13 cellular contexts compared by ENCODE assay signal in the genomic region with DNA sequence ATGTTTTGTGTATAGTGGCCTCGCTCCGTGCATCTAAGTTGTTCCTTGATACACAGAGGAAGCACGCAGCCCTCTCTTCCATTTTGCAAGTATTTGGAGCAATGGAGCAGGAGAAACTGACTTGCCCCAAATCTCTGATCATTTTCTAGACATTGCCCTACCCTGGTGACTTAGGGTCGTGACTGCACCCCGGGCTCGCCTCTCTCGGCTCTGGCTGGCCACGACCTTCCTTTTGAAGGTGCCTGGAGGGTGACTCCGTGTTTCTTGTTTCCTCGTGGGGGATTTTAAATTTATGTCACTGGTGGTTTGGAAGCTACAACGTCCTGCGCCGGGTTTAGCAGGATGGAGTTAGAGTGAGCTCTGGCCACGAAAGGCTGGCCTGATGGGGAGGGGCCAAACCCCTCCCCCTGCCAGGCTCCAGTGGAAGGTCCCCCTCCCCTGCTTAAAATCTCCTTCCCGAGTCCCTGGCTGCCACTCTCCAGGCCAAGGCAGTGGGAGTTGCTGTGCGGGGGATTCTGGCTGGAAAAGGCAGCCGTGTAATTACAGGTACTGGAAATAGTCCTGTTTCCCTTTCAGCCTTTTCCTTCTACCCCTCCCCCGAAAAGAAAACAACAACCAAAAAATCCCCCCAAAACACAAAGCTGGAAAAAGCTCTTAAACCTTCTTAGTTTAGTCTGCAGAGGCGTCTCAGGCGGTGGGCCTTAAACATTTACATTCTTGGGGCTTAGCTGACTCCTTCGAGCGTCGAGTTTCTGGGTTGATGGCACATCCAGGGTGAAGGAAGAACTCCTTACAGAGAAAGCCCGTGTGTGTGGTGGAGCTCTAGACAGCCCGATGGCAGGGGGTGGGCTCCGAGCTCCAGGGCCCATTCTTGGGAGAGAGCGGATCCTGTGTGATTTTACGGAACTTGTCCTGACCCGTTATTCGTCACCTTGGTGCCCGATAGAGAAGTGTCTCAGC. TPM values are rescaled to one million over a fixed set of nuclear protein-coding genes. Genes with fewer than 3 reads are reported as not detected.
DNase-seq lines count a peak whose midpoint lies in the region; ATAC-seq, FAIRE-seq and TF ChIP-seq lines count a peak whose summit lies in the region.
"Had no signal": no experiment of that assay in that cellular context is flagged by ENCODE, and none has a peak within 500 bp of the region (broad histone marks: within the 10 kb centered on the region; RNA-seq: fewer than 3 reads in every experiment).

No MANE protein-coding gene starts in this region.

- H3K27me3 Mint-ChIP-seq in mesothelial cell of epicardium (ENCODE audit: low read depth), result no peaks in the 10 kb centered on the region
- H3K27me3 Mint-ChIP-seq in naive thymus-derived CD8-positive, alpha-beta T cell, result no peaks in the 10 kb centered on the region

- no peak for TF ChIP-seq RAD21 in H1 (IDR thresholded peaks at IDR 0.05 in 1 of 2, conservative IDR thresholded peaks at IDR 0.05 in 1 of 2; ENCODE audit: low read depth in 2 of 2, low read length in 2 of 2)

- intact Hi-C loops in uterus (cut with DNase I; ENCODE audit: low total_unique reads), result no loop called here

- H2BK15ac ChIP-seq in H1 (ENCODE audit: low read length), result no peak overlapping the region

- H4K20me1 ChIP-seq in H1 (replicated peaks in 1 of 2; ENCODE audit: control insufficient read depth in 1 of 2, insufficient read depth in 2 of 2, low read length in 2 of 2), result peaks cover 0 to 3% of the 10 kb centered on the region in 2 experiments

- H3K27me3 ChIP-seq in H1 (replicated peaks in 1 of 4; ENCODE audit: control insufficient read depth in 3 of 4, extremely low read depth in 1 of 4, insufficient read depth in 3 of 4, low read length in 3 of 4), result peaks cover 0 to 2% (median 0%) of the 10 kb centered on the region in 4 experiments; a peak in 1 of 7 replicates
- H3K27me3 ChIP-seq in uterus, result no peaks in the 10 kb centered on the region
- H3K27me3 ChIP-seq: body of pancreas, right lobe of liver had no signal

- H2BK5ac ChIP-seq in H1 (ENCODE audit: low read depth, low read length), result peak overlapping the region; percentile 48; the same call in 1 of the 2 replicates

- peak overlapping the region in 1 of 4 experiments; percentile 9; a peak in 1 of 8 replicates for H3K4me3 ChIP-seq in H1 (ENCODE audit: extremely low read depth in 1 of 4, insufficient read depth in 2 of 4, low read depth in 3 of 4, low read length in 4 of 4)
- peak overlapping the region in 1 of 2 donors; percentile 15 for H3K4me3 ChIP-seq in uterus
- H3K4me3 ChIP-seq: body of pancreas, right lobe of liver had no signal

- 0 out of 2 replicates have a peak overlapping the region, but pooled peaks have one; percentile 8 for H2AK5ac ChIP-seq in H1 (ENCODE audit: low read depth, low read length)

- no peak for TF ChIP-seq CTCF in H1 (IDR thresholded peaks at IDR 0.05; ENCODE audit: control extremely low read depth in 1 of 3, insufficient read depth in 1 of 3, low read depth in 1 of 3, low read length in 3 of 3)
- TF ChIP-seq CTCF in mesothelial cell of epicardium (IDR thresholded peaks at IDR 0.05; ENCODE audit: unreplicated experiment), result no peak
- no peak for TF ChIP-seq CTCF in uterus (IDR thresholded peaks at IDR 0.05)

- peaks cover 12 to 37% (median 26%) of the 10 kb centered on the region in 4 experiments for H3K4me1 ChIP-seq in H1 (replicated peaks in 1 of 4; ENCODE audit: control insufficient read depth in 3 of 4, insufficient read depth in 4 of 4, low read length in 3 of 4)
- H3K4me1 ChIP-seq in uterus, result peaks cover 0 to 39% of the 10 kb centered on the region in 2 donors
- H3K4me1 ChIP-seq: right lobe of liver had no signal

- no peak for ATAC-seq in naive thymus-derived CD8-positive, alpha-beta T cell
- ATAC-seq: body of pancreas, right lobe of liver had no signal

- whole genome bisulfite sequencing in H1 (ENCODE audit: extremely low coverage in 1 of 2, insufficient coverage in 1 of 2, insufficient read length in 1 of 2, insufficient replicate concordance in 2 of 2, low coverage in 1 of 2, low lambda C conversion rate in 2 of 2, missing lambda C conversion rate in 1 of 2), 2 experiments, result 76% methylated on average over 28 of the region's 31 CpGs; no CpG with 5 or more reads in 1 of the 2 experiments

- no peaks in the 10 kb centered on the region for H3K23me2 ChIP-seq in H1 (ENCODE audit: low read depth, low read length)

- CTCF ChIA-PET in H1 (lab: Charles Lee; ENCODE audit: partially characterized antibody), result interaction anchor here (0.6 to 3.3 kb wide), 11 partner anchors 15 to 1920 kb away, joined by 3 to 11 read pairs (median 3); no protein-coding TSS in a partner anchor

- H3K4me2 ChIP-seq in H1 (ENCODE audit: insufficient read depth in 1 of 2, low read depth in 2 of 2, low read length in 2 of 2), result peak overlapping the region; percentile 55 to 71

- peak overlapping the region; percentile 13 for H3K4me3 Mint-ChIP-seq in mesothelial cell of epicardium
- no peak overlapping the region for H3K4me3 Mint-ChIP-seq in naive thymus-derived CD8-positive, alpha-beta T cell

- peak overlapping the region; percentile 28; the same call in 1 of the 2 replicates for H2BK20ac ChIP-seq in H1 (ENCODE audit: low read length)

- H3K56ac ChIP-seq in H1 (replicated peaks; ENCODE audit: insufficient read length, low read depth, low read length), result no peak overlapping the region

- peak; percentile 52 for DNase-seq in DMS79 treated with DMSO at 0.1 percent for 48 hours (lab: John Stamatoyannopoulos, UW)
- DNase-seq in DMS79 (lab: John Stamatoyannopoulos, UW), result no peak
- no peak for DNase-seq in H1 (ENCODE audit: low read depth in 1 of 2, low spot score in 2 of 2)
- no peak for DNase-seq in mesothelial cell of epicardium (ENCODE audit: low spot score in 2 of 2, unreplicated experiment in 2 of 2)
- DNase-seq in uterus, result no peak
- no peak for DNase-seq in globus pallidus (ENCODE audit: low spot score)
- DNase-seq in naive thymus-derived CD8-positive, alpha-beta T cell, result no peak
- no peak for DNase-seq in NCI-H2029 treated with DMSO at 0.1 percent for 48 hours (lab: John Stamatoyannopoulos, UW)
- DNase-seq: activated CD4-positive, alpha-beta T cell treated with anti-CD3 and anti-CD28 coated beads, Interleukin-2, amount 50 U/mL, for 4 hours; body of pancreas; right lobe of liver; T-helper 2 cell had no signal

- H3K79me1 ChIP-seq in H1 (ENCODE audit: low read depth, low read length), result no peaks in the 10 kb centered on the region; the same call in 1 of the 2 replicates

- POLR2A ChIA-PET in H1 (lab: Charles Lee; ENCODE audit: partially characterized antibody), result interaction anchor here (0.8 to 2.2 kb wide), 5 partner anchors 8 to 35 kb away, joined by 3 to 8 read pairs (median 4); no protein-coding TSS in a partner anchor
- POLR2A ChIA-PET in naive thymus-derived CD8-positive, alpha-beta T cell (lab: Charles Lee), result interaction anchor here (0.7 kb wide), 2 partner anchors 10 to 419 kb away, joined by 3 to 8 read pairs; no protein-coding TSS in a partner anchor

- H3K79me2 ChIP-seq in H1 (ENCODE audit: control insufficient read depth in 1 of 2, insufficient read depth in 2 of 2, low read length in 2 of 2), result no peaks in the 10 kb centered on the region; a peak in 1 of 4 replicates

- H3K27ac Mint-ChIP-seq in mesothelial cell of epicardium, result peak overlapping the region; percentile 91
- H3K27ac Mint-ChIP-seq in naive thymus-derived CD8-positive, alpha-beta T cell, result peak overlapping the region in 1 of 10 donors; percentile 14

- H3K27ac ChIP-seq in H1 (ENCODE audit: low read depth, low read length) (no peak overlapping the region), uterus (peak overlapping the region; percentile 72 to 80)
- H3K27ac ChIP-seq: 22Rv1, body of pancreas, right lobe of liver had no signal

- H4K91ac ChIP-seq in H1 (replicated peaks; ENCODE audit: insufficient read length, low read length), result peak overlapping the region; percentile 6

- H3K4ac ChIP-seq in H1 (replicated peaks; ENCODE audit: insufficient read length, low read depth, low read length), result no peak overlapping the region

- peak overlapping the region; percentile 66; the same call in 1 of the 2 replicates for H3K18ac ChIP-seq in H1 (ENCODE audit: extremely low read depth, low read length)

- H2BK120ac ChIP-seq in H1 (replicated peaks; ENCODE audit: low read depth, low read length), result peak overlapping the region; percentile 40

- H4K8ac ChIP-seq in H1 (ENCODE audit: extremely low read depth, insufficient read depth, low read length), result peak overlapping the region; percentile 59; the same call in 1 of the 2 replicates

- H3K14ac ChIP-seq in H1 (ENCODE audit: insufficient read length), result no peak overlapping the region

- H3K23ac ChIP-seq in H1 (ENCODE audit: insufficient read length), result no peak overlapping the region

- H2AFZ ChIP-seq in H1 (ENCODE audit: low read length), result no peak overlapping the region

- H4K5ac ChIP-seq in H1 (ENCODE audit: insufficient read length, low read depth, low read length), result no peak overlapping the region

- TF ChIP-seq EP300 in H1 (IDR thresholded peaks at IDR 0.05; ENCODE audit: borderline replicate concordance in 1 of 2, low read depth in 2 of 2, low read length in 2 of 2), result no peak

- no peaks in the 10 kb centered on the region for H3K9me3 ChIP-seq in H1 (ENCODE audit: insufficient read depth in 2 of 2, low read depth in 1 of 2, low read length in 1 of 2)
- no peaks in the 10 kb centered on the region for H3K9me3 ChIP-seq in uterus
- H3K9me3 ChIP-seq: body of pancreas, right lobe of liver had no signal

- no peaks in the 10 kb centered on the region for H3K36me3 ChIP-seq in H1 (ENCODE audit: control insufficient read depth in 2 of 4, insufficient read depth in 4 of 4, low read length in 3 of 4)
- no peaks in the 10 kb centered on the region for H3K36me3 ChIP-seq in uterus
- H3K36me3 ChIP-seq: right lobe of liver had no signal

- H3K9me3 Mint-ChIP-seq in mesothelial cell of epicardium, result no peaks in the 10 kb centered on the region
- H3K9me3 Mint-ChIP-seq in naive thymus-derived CD8-positive, alpha-beta T cell, result no peaks in the 10 kb centered on the region

- FAIRE-seq in H1 (lab: Jason Lieb, UNC), result no peak

- H3K9ac ChIP-seq in H1 (replicated peaks in 1 of 4; ENCODE audit: extremely low read depth in 1 of 4, low read depth in 3 of 4, low read length in 3 of 4), result no peak overlapping the region; a peak in 2 of 7 replicates

- 0 out of 2 replicates have a peak overlapping the region, but pooled peaks have one; percentile 44 for H2BK12ac ChIP-seq in H1 (ENCODE audit: low read depth, low read length)

- TF ChIP-seq POLR2A in H1 (IDR thresholded peaks at IDR 0.05; ENCODE audit: control extremely low read depth in 1 of 2, low read depth in 2 of 2, low read length in 2 of 2) (no peak), uterus (IDR thresholded peaks at IDR 0.05) (no peak)

- no peaks in the 10 kb centered on the region for H3K36me3 Mint-ChIP-seq in mesothelial cell of epicardium
- H3K36me3 Mint-ChIP-seq in naive thymus-derived CD8-positive, alpha-beta T cell, result no peaks in the 10 kb centered on the region

- H3K4me1 Mint-ChIP-seq in mesothelial cell of epicardium, result peaks cover 38% of the 10 kb centered on the region
- H3K4me1 Mint-ChIP-seq in naive thymus-derived CD8-positive, alpha-beta T cell, result peaks cover 4 to 20% (median 16%) of the 10 kb centered on the region in 4 donors

RNA-seq across cellular contexts. Expression of a gene that starts 28.1 kb away (rescaled TPM):
- total RNA-seq in H1 (2021; fragmentation: NEBNext Ultra II Directional; extraction: Animal tissue kit (Norgen Biotek cat#: 25700)), result 4.0 and 5.3 TPM in 2 replicates
- 6.4 and 8.2 TPM in 2 replicates for polyA plus RNA-seq in H1 (2011; rRNA removed)
- polyA plus RNA-seq in H1 (2011; cell fraction: cytosol; rRNA removed), result 5.0 TPM
- polyA plus RNA-seq in H1 (2011; cell fraction: nucleus; rRNA removed), result 5.0 TPM
- polyA plus RNA-seq in H1 (2012, experiment 1 of 2), result 3.3 to 5.5 TPM (median 4.1 TPM) in 4 replicates
- 4.3 TPM for polyA plus RNA-seq in H1 (2012, experiment 2 of 2)
- polyA plus RNA-seq in H1 (2013, experiment 1 of 2), result 2.6 TPM
- polyA plus RNA-seq in H1 (2013, experiment 2 of 2), result 2.9 TPM
- 5.3 and 7.5 TPM in 2 replicates for polyA minus RNA-seq in H1 (2011; rRNA and poly(A)+ RNA removed)
- 4.0 TPM for polyA minus RNA-seq in H1 (2011; cell fraction: cytosol; rRNA and poly(A)+ RNA removed)
- 2.9 TPM for polyA minus RNA-seq in H1 (2011; cell fraction: nucleus; rRNA and poly(A)+ RNA removed)
- 22.0 to 24.8 TPM (median 23.9 TPM) in 3 replicates for total RNA-seq in mesothelial cell of epicardium
- 10 to 100 TPM; 12.3 to 29.6 (median 20.7) TPM for total RNA-seq in uterus
- 1 to 10 TPM; 1.5 TPM for total RNA-seq in naive thymus-derived CD8-positive, alpha-beta T cell
- polyA plus RNA-seq in naive thymus-derived CD8-positive, alpha-beta T cell, result 1 to 10 TPM in 2 of 3 donors, under 1 TPM in 1; 0.44 to 1.7 (median 1.2) TPM
